In the genomic region with DNA sequence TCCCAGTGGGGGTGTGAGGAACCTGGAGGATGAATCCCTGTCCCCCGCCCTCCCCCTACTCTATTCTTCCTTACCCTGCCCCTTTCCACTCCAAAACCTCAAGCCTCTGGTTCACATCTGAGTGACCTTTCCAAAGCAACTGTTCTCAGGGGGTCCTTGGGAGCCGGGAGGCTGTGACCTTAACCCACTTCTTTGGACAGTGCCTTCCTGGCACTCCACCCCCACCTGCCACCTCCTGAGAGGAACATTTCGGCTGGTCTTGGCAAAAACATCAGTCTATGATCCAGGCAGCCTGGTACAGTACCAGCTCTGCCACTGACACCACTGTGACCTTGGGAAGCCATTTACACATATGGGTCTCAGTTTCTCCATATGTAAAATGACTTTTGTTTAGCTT, we compare ENCODE assay signal across 1 cellular context.
TF ChIP-seq lines count a peak whose summit lies in the region.

No MANE protein-coding gene starts in this region.

TF ChIP-seq in GM23338, 12 proteins besides CTCF, POLR2A, EP300 and RAD21 (continued from another document):
- TF ChIP-seq JUNB (IDR thresholded peaks at IDR 0.05; ENCODE audit: unreplicated experiment) (no peak), STAT1 (IDR thresholded peaks at IDR 0.05; ENCODE audit: unreplicated experiment) (no peak)
